In the genomic region with DNA sequence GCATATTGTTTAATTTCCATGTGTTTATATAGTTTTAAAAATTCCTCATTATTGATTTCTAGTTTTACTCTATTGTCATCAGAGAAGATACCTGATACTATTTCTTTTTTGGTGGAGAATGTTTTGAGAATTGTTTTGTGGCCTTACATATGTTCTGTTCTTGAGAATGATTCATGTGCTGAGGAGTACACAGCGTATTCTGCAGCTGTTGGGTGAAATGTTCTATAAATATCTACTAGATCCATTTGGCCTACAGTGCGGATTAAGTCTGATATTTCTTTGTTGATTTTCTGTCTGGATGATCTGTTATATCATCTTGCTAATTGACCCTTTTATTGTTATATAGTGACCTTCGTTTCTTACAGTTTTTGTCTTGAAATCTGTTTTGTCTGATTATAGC, we compare ENCODE assay signal across 27 cellular contexts.
DNase-seq lines count a peak whose midpoint lies in the region; ATAC-seq and TF ChIP-seq lines count a peak whose summit lies in the region.
"Had no signal": no experiment of that assay in that cellular context is flagged by ENCODE, and none has a peak within 500 bp of the region (broad histone marks: within the 10 kb centered on the region; RNA-seq: fewer than 3 reads in every experiment).

No MANE protein-coding gene starts in this region.

- peaks cover 6% of the 10 kb centered on the region for H3K36me3 Mint-ChIP-seq in chondrocyte (ENCODE audit: low read depth)
- no peaks in the 10 kb centered on the region for H3K36me3 Mint-ChIP-seq in Calu3 (ENCODE audit: insufficient read depth, unreplicated experiment)
- H3K36me3 Mint-ChIP-seq: stimulated activated effector memory CD8-positive, alpha-beta T cell treated with anti-CD3 and anti-CD28 coated beads, Interleukin-12 subunit alpha, Interleukin-12 subunit beta, amount 100 ng/mL, for 72 hours had no signal

- H3K79me2 ChIP-seq in smooth muscle cell (ENCODE audit: low read depth) = peaks cover 27% of the 10 kb centered on the region

- peak overlapping the region; percentile 35 for H3K4me2 ChIP-seq in smooth muscle cell
- H3K4me2 ChIP-seq: A549 had no signal

- H3F3A ChIP-seq in smooth muscle cell (ENCODE audit: low read depth) = no peaks in the 10 kb centered on the region

- H3K4me1 ChIP-seq in heart right ventricle = peaks cover 0 to 9% (median 3%) of the 10 kb centered on the region in 9 donors
- H3K4me1 ChIP-seq in smooth muscle cell (ENCODE audit: low read depth) = peaks cover 6% of the 10 kb centered on the region
- H3K4me1 ChIP-seq: A549, Peyer's patch, prostate gland had no signal

- CTCF ChIA-PET in Calu3 (lab: Charles Lee) = interaction anchor here (0.7 kb wide), 1 partner anchor 142 kb away, joined by 4 read pairs; no protein-coding TSS in a partner anchor

- ATAC-seq in heart right ventricle (peak in 5 of 8 donors; percentile 29 to 79 (median 61)), Right ventricle myocardium inferior (no peak), esophagus mucosa (no peak), HG02798 (IDR thresholded peaks at IDR 0.05; ENCODE audit: poor library complexity, unreplicated experiment) (no peak)
- ATAC-seq: A549; K562; stimulated activated effector memory CD8-positive, alpha-beta T cell treated with anti-CD3 and anti-CD28 coated beads, Interleukin-12 subunit alpha, Interleukin-12 subunit beta, amount 100 ng/mL, for 72 hours had no signal

- H3K36me3 ChIP-seq in heart right ventricle (no peaks in the 10 kb centered on the region), smooth muscle cell (ENCODE audit: low read depth) (no peaks in the 10 kb centered on the region)
- H3K36me3 ChIP-seq: Peyer's patch, prostate gland had no signal

- no peak for DNase-seq in heart right ventricle
- no peak for DNase-seq in Right ventricle myocardium inferior (ENCODE audit: missing footprints)
- no peak for DNase-seq in chondrocyte (ENCODE audit: low spot score)
- DNase-seq in iris pigment epithelial cell (ENCODE audit: low read depth) = peak; percentile 78
- DNase-seq in smooth muscle cell (lab: John Stamatoyannopoulos, UW; ENCODE audit: unreplicated experiment) = no peak
- DNase-seq in Calu3 = no peak
- DNase-seq: activated CD4-positive, alpha-beta memory T cell treated with anti-CD3 and anti-CD28 coated beads, Interleukin-2, amount 10 ng/mL, durations not matched to agents 7 days and 5 days; activated CD4-positive, CD25-positive, alpha-beta regulatory T cell treated with anti-CD3 and anti-CD28 coated beads, Interleukin-2, amount 50 U/mL, for 72 hours; activated effector memory CD4-positive, alpha-beta T cell treated with Interleukin-2 at 50 U/mL for 16 hours; DMS79; GF-D8; GM23248; hypothalamus; islet precursor cell; MM.1S; NCI-H1436 treated with DMSO at 0.1 percent for 48 hours; NCI-H2171 treated with DMSO at 0.1 percent for 48 hours; NCI-H524 treated with DMSO at 0.1 percent for 48 hours; Peyer's patch; T-helper 1 cell had no signal

- H3K9me3 ChIP-seq in heart right ventricle = peaks cover 0 to 4% (median 0%) of the 10 kb centered on the region in 11 donors
- no peaks in the 10 kb centered on the region for H3K9me3 ChIP-seq in smooth muscle cell (replicated peaks; ENCODE audit: low read depth)
- H3K9me3 ChIP-seq: Peyer's patch, prostate gland had no signal

- H3K27me3 ChIP-seq in heart right ventricle (no peaks in the 10 kb centered on the region), smooth muscle cell (ENCODE audit: low read depth) (no peaks in the 10 kb centered on the region)
- H3K27me3 ChIP-seq: Peyer's patch had no signal

- H3K4me3 Mint-ChIP-seq in chondrocyte (ENCODE audit: unreplicated experiment) (no peak overlapping the region), Calu3 (ENCODE audit: low read depth, unreplicated experiment) (no peak overlapping the region)
- H3K4me3 Mint-ChIP-seq: activated CD4-positive, alpha-beta memory T cell treated with anti-CD3 and anti-CD28 coated beads, Interleukin-2, amount 10 ng/mL, durations not matched to agents 7 days and 5 days; stimulated activated effector memory CD8-positive, alpha-beta T cell treated with anti-CD3 and anti-CD28 coated beads, Interleukin-12 subunit alpha, Interleukin-12 subunit beta, amount 100 ng/mL, for 72 hours had no signal

- intact Hi-C loops in heart right ventricle (cut with DNase I) = no loop called here
- intact Hi-C loops in Right ventricle myocardium inferior (cut with DNase I) = no loop called here
- intact Hi-C loops in Calu3 (cut with micrococcal nuclease; ENCODE audit: unreplicated experiment) = no loop called here

- WGBS in heart right ventricle, 2 donors = 66 to 69% methylated on average over 3 of the region's 3 CpGs
- 58% methylated on average over 3 of the region's 3 CpGs for WGBS in smooth muscle cell (ENCODE audit: low lambda C conversion rate)

- peaks cover 48% of the 10 kb centered on the region for H4K20me1 ChIP-seq in smooth muscle cell (ENCODE audit: low read depth)

- H3K9ac ChIP-seq in smooth muscle cell (ENCODE audit: low read depth) = no peak overlapping the region
- H3K9ac ChIP-seq: GM23248 had no signal

- H3K4me1 Mint-ChIP-seq in chondrocyte (ENCODE audit: low read depth) (peaks cover 38% of the 10 kb centered on the region), Calu3 (ENCODE audit: low read depth, unreplicated experiment) (no peaks in the 10 kb centered on the region)
- H3K4me1 Mint-ChIP-seq: activated CD4-positive, alpha-beta memory T cell treated with anti-CD3 and anti-CD28 coated beads, Interleukin-2, amount 10 ng/mL, durations not matched to agents 7 days and 5 days; stimulated activated effector memory CD8-positive, alpha-beta T cell treated with anti-CD3 and anti-CD28 coated beads, Interleukin-12 subunit alpha, Interleukin-12 subunit beta, amount 100 ng/mL, for 72 hours had no signal

- H3K27me3 Mint-ChIP-seq in chondrocyte (ENCODE audit: low read depth) = no peaks in the 10 kb centered on the region
- H3K27me3 Mint-ChIP-seq in Calu3 (ENCODE audit: unreplicated experiment) = no peaks in the 10 kb centered on the region
- H3K27me3 Mint-ChIP-seq: activated CD4-positive, alpha-beta memory T cell treated with anti-CD3 and anti-CD28 coated beads, Interleukin-2, amount 10 ng/mL, durations not matched to agents 7 days and 5 days had no signal

- H3K4me3 ChIP-seq in heart right ventricle (no peak overlapping the region), smooth muscle cell (no peak overlapping the region)
- H3K4me3 ChIP-seq: A549, GM23248, K562, lung, Peyer's patch, prostate gland had no signal

- no peak for TF ChIP-seq CTCF in heart right ventricle (IDR thresholded peaks at IDR 0.05)
- TF ChIP-seq CTCF in chondrocyte (IDR thresholded peaks at IDR 0.05) = no peak
- TF ChIP-seq CTCF in smooth muscle cell (IDR thresholded peaks at IDR 0.05; ENCODE audit: borderline replicate concordance, insufficient read depth, poor library complexity, severe bottlenecking) = no peak
- no peak for TF ChIP-seq CTCF in Calu3 (IDR thresholded peaks at IDR 0.05; ENCODE audit: unreplicated experiment)

- peak overlapping the region; percentile 46 for H3K27ac Mint-ChIP-seq in chondrocyte (ENCODE audit: unreplicated experiment)
- H3K27ac Mint-ChIP-seq in Calu3 (ENCODE audit: unreplicated experiment) = no peak overlapping the region
- H3K27ac Mint-ChIP-seq: activated CD4-positive, alpha-beta memory T cell treated with anti-CD3 and anti-CD28 coated beads, Interleukin-2, amount 10 ng/mL, durations not matched to agents 7 days and 5 days; stimulated activated effector memory CD8-positive, alpha-beta T cell treated with anti-CD3 and anti-CD28 coated beads, Interleukin-12 subunit alpha, Interleukin-12 subunit beta, amount 100 ng/mL, for 72 hours had no signal

- no TSS peak for BruUV-seq in Calu3 (replicated peaks; lab: Mats Ljungman, UMichigan)

- H3K27ac ChIP-seq in heart right ventricle (no peak overlapping the region), smooth muscle cell (ENCODE audit: low read depth) (peak overlapping the region; percentile 35)
- H3K27ac ChIP-seq: A549, GM23248, Peyer's patch, prostate gland had no signal

- H2AFZ ChIP-seq in smooth muscle cell (ENCODE audit: low read depth) = no peak overlapping the region
- H2AFZ ChIP-seq: GM23248 had no signal

- H3K9me3 Mint-ChIP-seq in chondrocyte (ENCODE audit: low read depth) = peaks cover 7% of the 10 kb centered on the region
- H3K9me3 Mint-ChIP-seq in Calu3 (ENCODE audit: low read depth, unreplicated experiment) = no peaks in the 10 kb centered on the region

Comparison
In these comparisons a context has a peak if more than half of its experiments do, and no peak if none do; other contexts are left out.
1. ATAC-seq: peak in heart right ventricle (5 of 8); none in Right ventricle myocardium inferior (single experiment), esophagus mucosa (single experiment) and HG02798 (single experiment).